In the genomic region with DNA sequence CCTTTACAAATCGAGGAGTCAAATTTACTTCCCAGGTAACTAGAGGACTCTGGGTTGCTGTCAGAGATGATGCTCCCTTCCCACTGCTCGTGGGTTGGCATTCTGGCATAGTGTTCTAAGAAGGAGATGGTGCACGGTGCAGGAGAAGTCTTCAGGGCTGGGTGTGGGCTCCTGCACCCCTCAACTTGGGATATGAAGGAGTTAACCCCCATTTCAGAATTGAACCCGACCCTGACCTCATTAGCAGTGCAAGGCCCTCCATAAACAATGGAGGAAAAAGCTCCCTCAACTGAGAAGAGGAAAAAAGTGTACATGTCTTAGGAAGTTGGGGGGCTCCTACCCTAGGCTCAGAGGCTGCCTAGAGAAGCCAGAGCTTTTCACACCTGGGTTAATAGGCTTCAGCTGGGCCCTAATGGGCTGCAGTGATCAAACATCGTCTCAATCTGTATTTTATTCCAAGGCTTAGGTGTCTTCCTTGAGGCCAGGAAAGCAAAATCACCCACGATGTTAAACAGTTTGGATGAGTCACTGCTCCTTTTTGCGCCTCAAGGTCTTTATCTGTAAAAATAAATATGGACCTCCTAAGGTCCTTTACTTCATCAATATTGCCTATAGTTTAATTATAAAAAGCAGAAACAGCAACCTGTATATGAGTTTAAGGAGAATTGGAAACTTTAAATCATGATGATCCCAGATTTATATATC, we compare ENCODE assay signal across 1 cellular context.
A peak's percentile ranks its signal among the peaks of the same experiment; 100 is the strongest.
TF ChIP-seq lines count a peak whose summit lies in the region.

No MANE protein-coding gene starts in this region.

TF ChIP-seq in H1, 55 proteins besides CTCF, POLR2A, EP300 and RAD21:
- TF ChIP-seq, protein P1, sequence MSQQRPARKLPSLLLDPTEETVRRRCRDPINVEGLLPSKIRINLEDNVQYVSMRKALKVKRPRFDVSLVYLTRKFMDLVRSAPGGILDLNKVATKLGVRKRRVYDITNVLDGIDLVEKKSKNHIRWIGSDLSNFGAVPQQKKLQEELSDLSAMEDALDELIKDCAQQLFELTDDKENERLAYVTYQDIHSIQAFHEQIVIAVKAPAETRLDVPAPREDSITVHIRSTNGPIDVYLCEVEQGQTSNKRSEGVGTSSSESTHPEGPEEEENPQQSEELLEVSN (IDR thresholded peaks at IDR 0.05): no peak
- TF ChIP-seq SIN3A (conservative IDR thresholded peaks at IDR 0.05 in 1 of 2, IDR thresholded peaks at IDR 0.05 in 1 of 2; ENCODE audit: low read depth in 1 of 2, low read length in 2 of 2): no peak
- TF ChIP-seq RBBP5 (IDR thresholded peaks at IDR 0.05; ENCODE audit: borderline replicate concordance, low read depth, low read length): no peak
- no peak for TF ChIP-seq PHF8 (conservative IDR thresholded peaks at IDR 0.05; ENCODE audit: low read depth, low read length)
- peak; percentile 96 for TF ChIP-seq RNF2 (IDR thresholded peaks at IDR 0.05; ENCODE audit: borderline replicate concordance, low read depth, low read length, missing control alignments, poor library complexity, severe bottlenecking)
- TF ChIP-seq KDM4A (IDR thresholded peaks at IDR 0.05; ENCODE audit: low read depth, low read length, severe bottlenecking): no peak
- no peak for TF ChIP-seq SIX5 (IDR thresholded peaks at IDR 0.05; ENCODE audit: low read depth, low read length)
- TF ChIP-seq, protein P2, sequence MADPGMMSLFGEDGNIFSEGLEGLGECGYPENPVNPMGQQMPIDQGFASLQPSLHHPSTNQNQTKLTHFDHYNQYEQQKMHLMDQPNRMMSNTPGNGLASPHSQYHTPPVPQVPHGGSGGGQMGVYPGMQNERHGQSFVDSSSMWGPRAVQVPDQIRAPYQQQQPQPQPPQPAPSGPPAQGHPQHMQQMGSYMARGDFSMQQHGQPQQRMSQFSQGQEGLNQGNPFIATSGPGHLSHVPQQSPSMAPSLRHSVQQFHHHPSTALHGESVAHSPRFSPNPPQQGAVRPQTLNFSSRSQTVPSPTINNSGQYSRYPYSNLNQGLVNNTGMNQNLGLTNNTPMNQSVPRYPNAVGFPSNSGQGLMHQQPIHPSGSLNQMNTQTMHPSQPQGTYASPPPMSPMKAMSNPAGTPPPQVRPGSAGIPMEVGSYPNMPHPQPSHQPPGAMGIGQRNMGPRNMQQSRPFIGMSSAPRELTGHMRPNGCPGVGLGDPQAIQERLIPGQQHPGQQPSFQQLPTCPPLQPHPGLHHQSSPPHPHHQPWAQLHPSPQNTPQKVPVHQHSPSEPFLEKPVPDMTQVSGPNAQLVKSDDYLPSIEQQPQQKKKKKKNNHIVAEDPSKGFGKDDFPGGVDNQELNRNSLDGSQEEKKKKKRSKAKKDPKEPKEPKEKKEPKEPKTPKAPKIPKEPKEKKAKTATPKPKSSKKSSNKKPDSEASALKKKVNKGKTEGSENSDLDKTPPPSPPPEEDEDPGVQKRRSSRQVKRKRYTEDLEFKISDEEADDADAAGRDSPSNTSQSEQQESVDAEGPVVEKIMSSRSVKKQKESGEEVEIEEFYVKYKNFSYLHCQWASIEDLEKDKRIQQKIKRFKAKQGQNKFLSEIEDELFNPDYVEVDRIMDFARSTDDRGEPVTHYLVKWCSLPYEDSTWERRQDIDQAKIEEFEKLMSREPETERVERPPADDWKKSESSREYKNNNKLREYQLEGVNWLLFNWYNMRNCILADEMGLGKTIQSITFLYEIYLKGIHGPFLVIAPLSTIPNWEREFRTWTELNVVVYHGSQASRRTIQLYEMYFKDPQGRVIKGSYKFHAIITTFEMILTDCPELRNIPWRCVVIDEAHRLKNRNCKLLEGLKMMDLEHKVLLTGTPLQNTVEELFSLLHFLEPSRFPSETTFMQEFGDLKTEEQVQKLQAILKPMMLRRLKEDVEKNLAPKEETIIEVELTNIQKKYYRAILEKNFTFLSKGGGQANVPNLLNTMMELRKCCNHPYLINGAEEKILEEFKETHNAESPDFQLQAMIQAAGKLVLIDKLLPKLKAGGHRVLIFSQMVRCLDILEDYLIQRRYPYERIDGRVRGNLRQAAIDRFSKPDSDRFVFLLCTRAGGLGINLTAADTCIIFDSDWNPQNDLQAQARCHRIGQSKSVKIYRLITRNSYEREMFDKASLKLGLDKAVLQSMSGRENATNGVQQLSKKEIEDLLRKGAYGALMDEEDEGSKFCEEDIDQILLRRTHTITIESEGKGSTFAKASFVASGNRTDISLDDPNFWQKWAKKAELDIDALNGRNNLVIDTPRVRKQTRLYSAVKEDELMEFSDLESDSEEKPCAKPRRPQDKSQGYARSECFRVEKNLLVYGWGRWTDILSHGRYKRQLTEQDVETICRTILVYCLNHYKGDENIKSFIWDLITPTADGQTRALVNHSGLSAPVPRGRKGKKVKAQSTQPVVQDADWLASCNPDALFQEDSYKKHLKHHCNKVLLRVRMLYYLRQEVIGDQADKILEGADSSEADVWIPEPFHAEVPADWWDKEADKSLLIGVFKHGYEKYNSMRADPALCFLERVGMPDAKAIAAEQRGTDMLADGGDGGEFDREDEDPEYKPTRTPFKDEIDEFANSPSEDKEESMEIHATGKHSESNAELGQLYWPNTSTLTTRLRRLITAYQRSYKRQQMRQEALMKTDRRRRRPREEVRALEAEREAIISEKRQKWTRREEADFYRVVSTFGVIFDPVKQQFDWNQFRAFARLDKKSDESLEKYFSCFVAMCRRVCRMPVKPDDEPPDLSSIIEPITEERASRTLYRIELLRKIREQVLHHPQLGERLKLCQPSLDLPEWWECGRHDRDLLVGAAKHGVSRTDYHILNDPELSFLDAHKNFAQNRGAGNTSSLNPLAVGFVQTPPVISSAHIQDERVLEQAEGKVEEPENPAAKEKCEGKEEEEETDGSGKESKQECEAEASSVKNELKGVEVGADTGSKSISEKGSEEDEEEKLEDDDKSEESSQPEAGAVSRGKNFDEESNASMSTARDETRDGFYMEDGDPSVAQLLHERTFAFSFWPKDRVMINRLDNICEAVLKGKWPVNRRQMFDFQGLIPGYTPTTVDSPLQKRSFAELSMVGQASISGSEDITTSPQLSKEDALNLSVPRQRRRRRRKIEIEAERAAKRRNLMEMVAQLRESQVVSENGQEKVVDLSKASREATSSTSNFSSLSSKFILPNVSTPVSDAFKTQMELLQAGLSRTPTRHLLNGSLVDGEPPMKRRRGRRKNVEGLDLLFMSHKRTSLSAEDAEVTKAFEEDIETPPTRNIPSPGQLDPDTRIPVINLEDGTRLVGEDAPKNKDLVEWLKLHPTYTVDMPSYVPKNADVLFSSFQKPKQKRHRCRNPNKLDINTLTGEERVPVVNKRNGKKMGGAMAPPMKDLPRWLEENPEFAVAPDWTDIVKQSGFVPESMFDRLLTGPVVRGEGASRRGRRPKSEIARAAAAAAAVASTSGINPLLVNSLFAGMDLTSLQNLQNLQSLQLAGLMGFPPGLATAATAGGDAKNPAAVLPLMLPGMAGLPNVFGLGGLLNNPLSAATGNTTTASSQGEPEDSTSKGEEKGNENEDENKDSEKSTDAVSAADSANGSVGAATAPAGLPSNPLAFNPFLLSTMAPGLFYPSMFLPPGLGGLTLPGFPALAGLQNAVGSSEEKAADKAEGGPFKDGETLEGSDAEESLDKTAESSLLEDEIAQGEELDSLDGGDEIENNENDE (IDR thresholded peaks at IDR 0.05; ENCODE audit: insufficient replicate concordance, low read length): no peak
